1 cellular context compared by ENCODE assay signal in genomic region chr3:50676031-50676705, GRCh38.
TF ChIP-seq lines count a peak whose summit lies in the region.

No MANE protein-coding gene starts in this region.

TF ChIP-seq in K562, 482 proteins besides CTCF, POLR2A, EP300 and RAD21 (continued from another document):
- TF ChIP-seq ZNF609 (CRISPR knock-in tag; IDR thresholded peaks at IDR 0.05; ENCODE audit: borderline replicate concordance), result no peak
- no peak for TF ChIP-seq ZFPM2 (CRISPR knock-in tag; IDR thresholded peaks at IDR 0.05)
- TF ChIP-seq RFX7 (CRISPR knock-in tag; IDR thresholded peaks at IDR 0.05), result no peak
- no peak for TF ChIP-seq ZBTB12 (CRISPR knock-in tag; IDR thresholded peaks at IDR 0.05)
- no peak for TF ChIP-seq RBFOX2 (IDR thresholded peaks at IDR 0.05; ENCODE audit: low read depth, low read length)
- no peak for TF ChIP-seq DNMT1 (IDR thresholded peaks at IDR 0.05)
- TF ChIP-seq COPS2 (conservative IDR thresholded peaks at IDR 0.05), result no peak
- no peak for TF ChIP-seq PHF8 (IDR thresholded peaks at IDR 0.05; ENCODE audit: borderline replicate concordance, low read length)
- TF ChIP-seq ARID2 (IDR thresholded peaks at IDR 0.05), result no peak
- TF ChIP-seq CBX2 (IDR thresholded peaks at IDR 0.05; ENCODE audit: insufficient read depth, low read length, poor library complexity, severe bottlenecking), result peak; percentile 70
- no peak for TF ChIP-seq CHCHD3 (CRISPR knock-in tag; IDR thresholded peaks at IDR 0.05)
- no peak for TF ChIP-seq ZNF644 (tag; IDR thresholded peaks at IDR 0.05; ENCODE audit: low read depth)
- no peak for TF ChIP-seq IRF9 (tag; IDR thresholded peaks at IDR 0.05)
- TF ChIP-seq ZNF445 (CRISPR knock-in tag; IDR thresholded peaks at IDR 0.05; ENCODE audit: low read depth), result no peak
- TF ChIP-seq CEBPG (CRISPR knock-in tag; IDR thresholded peaks at IDR 0.05), result no peak
- TF ChIP-seq CEBPG (tag; conservative IDR thresholded peaks at IDR 0.05 in 1 of 2, IDR thresholded peaks at IDR 0.05 in 1 of 2), result peak; percentile 31 to 47; a peak in 2 of 4 replicates
TF ChIP-seq in K562: peak in this region for 2.
